In the genomic region with DNA sequence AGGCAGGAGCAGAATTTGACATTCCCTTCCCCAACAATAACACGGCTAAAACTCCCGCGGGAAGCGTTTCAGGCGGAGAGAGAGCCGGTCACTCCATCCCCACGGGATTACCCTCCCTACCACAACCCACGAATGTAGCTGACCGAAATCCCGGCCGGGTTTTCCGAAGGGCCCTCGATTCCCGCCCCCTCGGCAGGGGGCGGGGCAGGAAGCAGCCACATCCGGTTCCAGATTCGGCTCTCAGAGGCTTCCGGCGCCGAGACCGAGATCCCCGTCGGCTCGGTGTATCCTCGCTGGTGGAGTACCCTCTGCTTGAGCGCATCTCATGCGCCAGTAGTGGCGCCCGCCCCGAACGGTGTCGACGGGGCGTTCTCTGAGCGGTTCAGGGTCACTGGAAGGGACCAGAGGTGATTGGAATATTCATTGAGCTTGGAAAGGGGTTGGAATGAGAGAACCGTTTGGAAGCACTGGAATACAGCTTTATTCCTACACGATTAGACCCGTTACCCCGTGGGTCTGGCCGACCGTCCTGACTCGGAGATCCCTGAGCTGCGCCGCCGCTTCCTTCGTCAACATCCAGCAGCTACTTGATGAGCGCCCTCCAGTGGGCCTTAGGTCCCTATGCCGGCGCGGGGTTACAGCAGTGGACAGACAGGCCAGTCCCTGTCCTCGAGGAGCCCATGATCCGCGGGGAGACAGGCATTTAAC, we compare ENCODE assay signal across 1 cellular context.
A peak's percentile ranks its signal among the peaks of the same experiment; 100 is the strongest.
TF ChIP-seq lines count a peak whose summit lies in the region.

No MANE protein-coding gene starts in this region.

TF ChIP-seq in HEK293, 187 proteins besides CTCF, POLR2A, EP300 and RAD21 (continued from another document and continues in another):
- TF ChIP-seq, protein P1, sequence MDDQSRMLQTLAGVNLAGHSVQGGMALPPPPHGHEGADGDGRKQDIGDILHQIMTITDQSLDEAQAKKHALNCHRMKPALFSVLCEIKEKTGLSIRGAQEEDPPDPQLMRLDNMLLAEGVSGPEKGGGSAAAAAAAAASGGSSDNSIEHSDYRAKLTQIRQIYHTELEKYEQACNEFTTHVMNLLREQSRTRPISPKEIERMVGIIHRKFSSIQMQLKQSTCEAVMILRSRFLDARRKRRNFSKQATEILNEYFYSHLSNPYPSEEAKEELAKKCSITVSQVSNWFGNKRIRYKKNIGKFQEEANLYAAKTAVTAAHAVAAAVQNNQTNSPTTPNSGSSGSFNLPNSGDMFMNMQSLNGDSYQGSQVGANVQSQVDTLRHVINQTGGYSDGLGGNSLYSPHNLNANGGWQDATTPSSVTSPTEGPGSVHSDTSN (CRISPR knock-in tag; IDR thresholded peaks at IDR 0.05) = no peak
- peak; percentile 48; the same call in 1 of the 2 replicates for TF ChIP-seq ZBTB48 (tag by site-specific recombination; IDR thresholded peaks at IDR 0.05)
- no peak for TF ChIP-seq ZNF121 (tag by site-specific recombination; IDR thresholded peaks at IDR 0.05)
- TF ChIP-seq, protein P2, sequence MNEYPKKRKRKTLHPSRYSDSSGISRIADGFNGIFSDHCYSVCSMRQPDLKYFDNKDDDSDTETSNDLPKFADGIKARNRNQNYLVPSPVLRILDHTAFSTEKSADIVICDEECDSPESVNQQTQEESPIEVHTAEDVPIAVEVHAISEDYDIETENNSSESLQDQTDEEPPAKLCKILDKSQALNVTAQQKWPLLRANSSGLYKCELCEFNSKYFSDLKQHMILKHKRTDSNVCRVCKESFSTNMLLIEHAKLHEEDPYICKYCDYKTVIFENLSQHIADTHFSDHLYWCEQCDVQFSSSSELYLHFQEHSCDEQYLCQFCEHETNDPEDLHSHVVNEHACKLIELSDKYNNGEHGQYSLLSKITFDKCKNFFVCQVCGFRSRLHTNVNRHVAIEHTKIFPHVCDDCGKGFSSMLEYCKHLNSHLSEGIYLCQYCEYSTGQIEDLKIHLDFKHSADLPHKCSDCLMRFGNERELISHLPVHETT (tag by site-specific recombination; IDR thresholded peaks at IDR 0.05) = peak; percentile 72
- TF ChIP-seq ZNF324 (tag by site-specific recombination; IDR thresholded peaks at IDR 0.05) = peak; percentile 45; the same call in 1 of the 2 replicates
- TF ChIP-seq, protein P3, sequence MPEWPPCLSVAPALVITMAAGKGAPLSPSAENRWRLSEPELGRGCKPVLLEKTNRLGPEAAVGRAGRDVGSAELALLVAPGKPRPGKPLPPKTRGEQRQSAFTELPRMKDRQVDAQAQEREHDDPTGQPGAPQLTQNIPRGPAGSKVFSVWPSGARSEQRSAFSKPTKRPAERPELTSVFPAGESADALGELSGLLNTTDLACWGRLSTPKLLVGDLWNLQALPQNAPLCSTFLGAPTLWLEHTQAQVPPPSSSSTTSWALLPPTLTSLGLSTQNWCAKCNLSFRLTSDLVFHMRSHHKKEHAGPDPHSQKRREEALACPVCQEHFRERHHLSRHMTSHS (tag by site-specific recombination; IDR thresholded peaks at IDR 0.05) = no peak
- TF ChIP-seq, protein P4, sequence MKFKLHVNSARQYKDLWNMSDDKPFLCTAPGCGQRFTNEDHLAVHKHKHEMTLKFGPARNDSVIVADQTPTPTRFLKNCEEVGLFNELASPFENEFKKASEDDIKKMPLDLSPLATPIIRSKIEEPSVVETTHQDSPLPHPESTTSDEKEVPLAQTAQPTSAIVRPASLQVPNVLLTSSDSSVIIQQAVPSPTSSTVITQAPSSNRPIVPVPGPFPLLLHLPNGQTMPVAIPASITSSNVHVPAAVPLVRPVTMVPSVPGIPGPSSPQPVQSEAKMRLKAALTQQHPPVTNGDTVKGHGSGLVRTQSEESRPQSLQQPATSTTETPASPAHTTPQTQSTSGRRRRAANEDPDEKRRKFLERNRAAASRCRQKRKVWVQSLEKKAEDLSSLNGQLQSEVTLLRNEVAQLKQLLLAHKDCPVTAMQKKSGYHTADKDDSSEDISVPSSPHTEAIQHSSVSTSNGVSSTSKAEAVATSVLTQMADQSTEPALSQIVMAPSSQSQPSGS (tag by site-specific recombination; IDR thresholded peaks at IDR 0.05; ENCODE audit: low read depth) = no peak
- no peak for TF ChIP-seq ZNF416 (tag by site-specific recombination; IDR thresholded peaks at IDR 0.05)
- TF ChIP-seq TCF7L2 (IDR thresholded peaks at IDR 0.05; ENCODE audit: borderline replicate concordance, low read depth, low read length) = no peak
- no peak for TF ChIP-seq HOXA7 (CRISPR knock-in tag; IDR thresholded peaks at IDR 0.05; ENCODE audit: borderline replicate concordance)
- no peak for TF ChIP-seq ZNF157 (tag by site-specific recombination; IDR thresholded peaks at IDR 0.05)
- no peak for TF ChIP-seq ZNF37A (tag by site-specific recombination; IDR thresholded peaks at IDR 0.05)
- no peak for TF ChIP-seq ZNF571 (tag by site-specific recombination; IDR thresholded peaks at IDR 0.05)
- TF ChIP-seq ZNF239 (tag by site-specific recombination; IDR thresholded peaks at IDR 0.05) = no peak
- TF ChIP-seq ZNF354C (tag by site-specific recombination; IDR thresholded peaks at IDR 0.05; ENCODE audit: borderline replicate concordance, low read depth) = no peak
- TF ChIP-seq, protein P5, sequence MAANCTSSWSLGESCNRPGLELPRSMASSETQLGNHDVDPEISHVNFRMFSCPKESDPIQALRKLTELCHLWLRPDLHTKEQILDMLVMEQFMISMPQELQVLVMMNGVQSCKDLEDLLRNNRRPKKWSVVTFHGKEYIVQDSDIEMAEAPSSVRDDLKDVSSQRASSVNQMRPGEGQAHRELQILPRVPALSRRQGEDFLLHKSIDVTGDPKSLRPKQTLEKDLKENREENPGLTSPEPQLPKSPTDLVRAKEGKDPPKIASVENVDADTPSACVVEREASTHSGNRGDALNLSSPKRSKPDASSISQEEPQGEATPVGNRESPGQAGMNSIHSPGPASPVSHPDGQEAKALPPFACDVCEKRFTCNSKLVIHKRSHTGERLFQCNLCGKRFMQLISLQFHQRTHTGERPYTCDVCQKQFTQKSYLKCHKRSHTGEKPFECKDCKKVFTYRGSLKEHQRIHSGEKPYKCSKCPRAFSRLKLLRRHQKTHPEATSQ (tag by site-specific recombination; IDR thresholded peaks at IDR 0.05) = 0 out of 2 replicates have a peak, but pooled peaks have one; percentile 45
- TF ChIP-seq ZNF624 (tag by site-specific recombination; IDR thresholded peaks at IDR 0.05) = no peak
- TF ChIP-seq ZNF10 (tag by site-specific recombination; IDR thresholded peaks at IDR 0.05) = no peak
- TF ChIP-seq, protein P6, sequence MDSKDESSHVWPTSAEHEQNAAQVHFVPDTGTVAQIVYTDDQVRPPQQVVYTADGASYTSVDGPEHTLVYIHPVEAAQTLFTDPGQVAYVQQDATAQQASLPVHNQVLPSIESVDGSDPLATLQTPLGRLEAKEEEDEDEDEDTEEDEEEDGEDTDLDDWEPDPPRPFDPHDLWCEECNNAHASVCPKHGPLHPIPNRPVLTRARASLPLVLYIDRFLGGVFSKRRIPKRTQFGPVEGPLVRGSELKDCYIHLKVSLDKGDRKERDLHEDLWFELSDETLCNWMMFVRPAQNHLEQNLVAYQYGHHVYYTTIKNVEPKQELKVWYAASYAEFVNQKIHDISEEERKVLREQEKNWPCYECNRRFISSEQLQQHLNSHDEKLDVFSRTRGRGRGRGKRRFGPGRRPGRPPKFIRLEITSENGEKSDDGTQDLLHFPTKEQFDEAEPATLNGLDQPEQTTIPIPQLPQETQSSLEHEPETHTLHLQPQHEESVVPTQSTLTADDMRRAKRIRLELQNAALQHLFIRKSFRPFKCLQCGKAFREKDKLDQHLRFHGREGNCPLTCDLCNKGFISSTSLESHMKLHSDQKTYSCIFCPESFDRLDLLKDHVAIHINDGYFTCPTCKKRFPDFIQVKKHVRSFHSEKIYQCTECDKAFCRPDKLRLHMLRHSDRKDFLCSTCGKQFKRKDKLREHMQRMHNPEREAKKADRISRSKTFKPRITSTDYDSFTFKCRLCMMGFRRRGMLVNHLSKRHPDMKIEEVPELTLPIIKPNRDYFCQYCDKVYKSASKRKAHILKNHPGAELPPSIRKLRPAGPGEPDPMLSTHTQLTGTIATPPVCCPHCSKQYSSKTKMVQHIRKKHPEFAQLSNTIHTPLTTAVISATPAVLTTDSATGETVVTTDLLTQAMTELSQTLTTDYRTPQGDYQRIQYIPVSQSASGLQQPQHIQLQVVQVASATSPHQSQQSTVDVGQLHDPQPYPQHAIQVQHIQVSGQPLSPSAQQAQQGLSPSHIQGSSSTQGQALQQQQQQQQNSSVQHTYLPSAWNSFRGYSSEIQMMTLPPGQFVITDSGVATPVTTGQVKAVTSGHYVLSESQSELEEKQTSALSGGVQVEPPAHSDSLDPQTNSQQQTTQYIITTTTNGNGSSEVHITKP (tag by site-specific recombination; IDR thresholded peaks at IDR 0.05) = peak; percentile 6
- no peak for TF ChIP-seq REPIN1 (tag by site-specific recombination; IDR thresholded peaks at IDR 0.05; ENCODE audit: low read depth)
- no peak for TF ChIP-seq ZNF391 (tag by site-specific recombination; IDR thresholded peaks at IDR 0.05; ENCODE audit: borderline replicate concordance, low read depth)
- TF ChIP-seq ZNF600 (tag by site-specific recombination; IDR thresholded peaks at IDR 0.05) = peak; percentile 95
- TF ChIP-seq ZNF776 (tag by site-specific recombination; IDR thresholded peaks at IDR 0.05; ENCODE audit: borderline replicate concordance) = no peak
- TF ChIP-seq ZNF366 (tag by site-specific recombination; conservative IDR thresholded peaks at IDR 0.05) = peak; percentile 85
- TF ChIP-seq ZNF174 (tag by site-specific recombination; IDR thresholded peaks at IDR 0.05) = no peak
- TF ChIP-seq ZNF561 (tag by site-specific recombination; IDR thresholded peaks at IDR 0.05; ENCODE audit: borderline replicate concordance) = peak; percentile 89; the same call in 1 of the 2 replicates
- TF ChIP-seq OSR2 (tag by site-specific recombination; IDR thresholded peaks at IDR 0.05) = no peak
- TF ChIP-seq ZNF2 (tag by site-specific recombination; IDR thresholded peaks at IDR 0.05) = peak; percentile 80
- TF ChIP-seq, protein P7, sequence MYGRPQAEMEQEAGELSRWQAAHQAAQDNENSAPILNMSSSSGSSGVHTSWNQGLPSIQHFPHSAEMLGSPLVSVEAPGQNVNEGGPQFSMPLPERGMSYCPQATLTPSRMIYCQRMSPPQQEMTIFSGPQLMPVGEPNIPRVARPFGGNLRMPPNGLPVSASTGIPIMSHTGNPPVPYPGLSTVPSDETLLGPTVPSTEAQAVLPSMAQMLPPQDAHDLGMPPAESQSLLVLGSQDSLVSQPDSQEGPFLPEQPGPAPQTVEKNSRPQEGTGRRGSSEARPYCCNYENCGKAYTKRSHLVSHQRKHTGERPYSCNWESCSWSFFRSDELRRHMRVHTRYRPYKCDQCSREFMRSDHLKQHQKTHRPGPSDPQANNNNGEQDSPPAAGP (tag by site-specific recombination; IDR thresholded peaks at IDR 0.05) = no peak
- TF ChIP-seq ZBTB8A (tag by site-specific recombination; IDR thresholded peaks at IDR 0.05) = 0 out of 2 replicates have a peak, but pooled peaks have one; percentile 29
- TF ChIP-seq, protein P8, sequence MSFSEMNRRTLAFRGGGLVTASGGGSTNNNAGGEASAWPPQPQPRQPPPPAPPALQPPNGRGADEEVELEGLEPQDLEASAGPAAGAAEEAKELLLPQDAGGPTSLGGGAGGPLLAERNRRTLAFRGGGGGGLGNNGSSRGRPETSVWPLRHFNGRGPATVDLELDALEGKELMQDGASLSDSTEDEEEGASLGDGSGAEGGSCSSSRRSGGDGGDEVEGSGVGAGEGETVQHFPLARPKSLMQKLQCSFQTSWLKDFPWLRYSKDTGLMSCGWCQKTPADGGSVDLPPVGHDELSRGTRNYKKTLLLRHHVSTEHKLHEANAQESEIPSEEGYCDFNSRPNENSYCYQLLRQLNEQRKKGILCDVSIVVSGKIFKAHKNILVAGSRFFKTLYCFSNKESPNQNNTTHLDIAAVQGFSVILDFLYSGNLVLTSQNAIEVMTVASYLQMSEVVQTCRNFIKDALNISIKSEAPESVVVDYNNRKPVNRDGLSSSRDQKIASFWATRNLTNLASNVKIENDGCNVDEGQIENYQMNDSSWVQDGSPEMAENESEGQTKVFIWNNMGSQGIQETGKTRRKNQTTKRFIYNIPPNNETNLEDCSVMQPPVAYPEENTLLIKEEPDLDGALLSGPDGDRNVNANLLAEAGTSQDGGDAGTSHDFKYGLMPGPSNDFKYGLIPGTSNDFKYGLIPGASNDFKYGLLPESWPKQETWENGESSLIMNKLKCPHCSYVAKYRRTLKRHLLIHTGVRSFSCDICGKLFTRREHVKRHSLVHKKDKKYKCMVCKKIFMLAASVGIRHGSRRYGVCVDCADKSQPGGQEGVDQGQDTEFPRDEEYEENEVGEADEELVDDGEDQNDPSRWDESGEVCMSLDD (tag by site-specific recombination; IDR thresholded peaks at IDR 0.05) = no peak
- no peak for TF ChIP-seq ZNF521 (tag by site-specific recombination; IDR thresholded peaks at IDR 0.05)
- TF ChIP-seq, protein P9, sequence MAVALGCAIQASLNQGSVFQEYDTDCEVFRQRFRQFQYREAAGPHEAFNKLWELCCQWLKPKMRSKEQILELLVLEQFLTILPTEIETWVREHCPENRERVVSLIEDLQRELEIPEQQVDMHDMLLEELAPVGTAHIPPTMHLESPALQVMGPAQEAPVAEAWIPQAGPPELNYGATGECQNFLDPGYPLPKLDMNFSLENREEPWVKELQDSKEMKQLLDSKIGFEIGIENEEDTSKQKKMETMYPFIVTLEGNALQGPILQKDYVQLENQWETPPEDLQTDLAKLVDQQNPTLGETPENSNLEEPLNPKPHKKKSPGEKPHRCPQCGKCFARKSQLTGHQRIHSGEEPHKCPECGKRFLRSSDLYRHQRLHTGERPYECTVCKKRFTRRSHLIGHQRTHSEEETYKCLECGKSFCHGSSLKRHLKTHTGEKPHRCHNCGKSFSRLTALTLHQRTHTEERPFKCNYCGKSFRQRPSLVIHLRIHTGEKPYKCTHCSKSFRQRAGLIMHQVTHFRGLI (tag by site-specific recombination; IDR thresholded peaks at IDR 0.05) = peak; percentile 20; the same call in 1 of the 2 replicates
- peak; percentile 60; the same call in 1 of the 2 replicates for TF ChIP-seq WT1 (tag by site-specific recombination; IDR thresholded peaks at IDR 0.05)
- peak; percentile 53 for TF ChIP-seq ZNF76 (tag by site-specific recombination; IDR thresholded peaks at IDR 0.05; ENCODE audit: borderline replicate concordance, low read depth)
- no peak for TF ChIP-seq YY2 (tag by site-specific recombination; IDR thresholded peaks at IDR 0.05)
- TF ChIP-seq, protein P10, sequence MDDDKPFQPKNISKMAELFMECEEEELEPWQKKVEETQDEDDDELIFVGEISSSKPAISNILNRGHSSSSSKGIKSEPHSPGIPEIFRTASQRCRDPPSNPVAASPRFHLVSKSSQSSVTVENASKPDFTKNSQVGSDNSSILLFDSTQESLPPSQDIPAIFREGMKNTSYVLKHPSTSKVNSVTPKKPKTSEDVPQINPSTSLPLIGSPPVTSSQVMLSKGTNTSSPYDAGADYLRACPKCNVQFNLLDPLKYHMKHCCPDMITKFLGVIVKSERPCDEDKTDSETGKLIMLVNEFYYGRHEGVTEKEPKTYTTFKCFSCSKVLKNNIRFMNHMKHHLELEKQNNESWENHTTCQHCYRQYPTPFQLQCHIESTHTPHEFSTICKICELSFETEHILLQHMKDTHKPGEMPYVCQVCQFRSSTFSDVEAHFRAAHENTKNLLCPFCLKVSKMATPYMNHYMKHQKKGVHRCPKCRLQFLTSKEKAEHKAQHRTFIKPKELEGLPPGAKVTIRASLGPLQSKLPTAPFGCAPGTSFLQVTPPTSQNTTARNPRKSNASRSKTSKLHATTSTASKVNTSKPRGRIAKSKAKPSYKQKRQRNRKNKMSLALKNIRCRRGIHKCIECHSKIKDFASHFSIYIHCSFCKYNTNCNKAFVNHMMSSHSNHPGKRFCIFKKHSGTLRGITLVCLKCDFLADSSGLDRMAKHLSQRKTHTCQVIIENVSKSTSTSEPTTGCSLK (tag by site-specific recombination; IDR thresholded peaks at IDR 0.05) = no peak
- no peak for TF ChIP-seq ZNF211 (tag by site-specific recombination; IDR thresholded peaks at IDR 0.05; ENCODE audit: low read depth)
- no peak; the same call in 1 of the 2 replicates for TF ChIP-seq ZNF701 (tag by site-specific recombination; IDR thresholded peaks at IDR 0.05)
- peak; percentile 82 for TF ChIP-seq KLF8 (tag by site-specific recombination; IDR thresholded peaks at IDR 0.05)
